Comparison of ENCODE assay signal across 8 cellular contexts in the genomic region with DNA sequence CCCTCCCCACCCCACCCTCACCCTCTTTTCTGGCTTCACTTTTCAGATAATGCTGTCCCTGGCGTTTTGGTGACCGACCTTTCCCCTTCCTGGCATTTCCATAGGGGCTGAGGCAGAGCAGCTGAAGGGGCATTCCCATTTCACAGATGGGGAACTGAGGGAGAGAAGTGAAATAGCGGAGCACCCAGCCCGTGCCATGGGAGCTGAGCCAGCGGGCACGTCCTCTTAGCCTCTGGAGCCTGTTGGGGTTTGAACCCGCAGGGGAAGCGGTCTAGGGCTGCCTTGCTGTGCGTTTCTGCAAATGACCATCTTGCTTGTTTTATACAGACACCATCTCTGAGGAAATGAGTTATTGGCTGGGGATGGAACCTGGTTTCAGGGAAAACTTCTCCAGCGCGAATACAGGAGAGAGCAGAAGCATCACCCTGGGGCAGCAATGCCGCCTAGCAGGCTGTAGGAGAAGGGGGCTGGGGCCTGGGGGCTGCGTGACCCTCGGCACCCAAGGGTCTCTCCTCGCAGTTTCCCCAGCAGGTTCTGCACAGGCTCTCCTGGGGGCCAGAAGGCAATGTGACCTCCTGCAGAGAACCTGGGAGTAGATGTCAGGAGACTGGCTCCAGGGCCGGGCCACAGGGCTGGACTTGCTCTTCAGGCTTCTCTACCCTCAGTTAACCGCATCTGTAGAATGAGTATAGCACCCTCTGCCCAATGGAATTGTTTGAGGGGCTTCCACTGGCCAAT. TPM values are rescaled to one million over a fixed set of nuclear protein-coding genes. Genes with fewer than 3 reads are reported as not detected.
DNase-seq lines count a peak whose midpoint lies in the region; ATAC-seq, FAIRE-seq and TF ChIP-seq lines count a peak whose summit lies in the region.

No MANE protein-coding gene starts in this region.

- peak overlapping the region; percentile 91 for H3K4me3 Mint-ChIP-seq in activated naive CD8-positive, alpha-beta T cell

- no peak for FAIRE-seq in kidney (lab: Jason Lieb, UNC)

- H3K9me3 Mint-ChIP-seq in activated naive CD8-positive, alpha-beta T cell (ENCODE audit: low read depth), result no peaks in the 10 kb centered on the region

- no peaks in the 10 kb centered on the region for H3K36me3 Mint-ChIP-seq in activated naive CD8-positive, alpha-beta T cell

- H3K4me3 ChIP-seq in kidney (ENCODE audit: low read length in 2 of 2) (peak overlapping the region; percentile 67 to 68), subcutaneous abdominal adipose tissue (ENCODE audit: low read depth in 1 of 5, low read length in 5 of 5) (peak overlapping the region; percentile 42 to 71 (median 58))

- H3K27me3 Mint-ChIP-seq in activated naive CD8-positive, alpha-beta T cell, result no peaks in the 10 kb centered on the region

- no peak for ATAC-seq in Right ventricle myocardium superior (ENCODE audit: poor library complexity)
- ATAC-seq in Right ventricle myocardium inferior, result no peak
- no peak for ATAC-seq in esophagus mucosa
- ATAC-seq in GM19324 (IDR thresholded peaks at IDR 0.05; ENCODE audit: low FRiP score, unreplicated experiment), result no peak

- H3K4me1 ChIP-seq in kidney (ENCODE audit: control insufficient read depth in 1 of 2, insufficient read depth in 1 of 2, low read depth in 1 of 2, low read length in 2 of 2), result peaks cover 8 to 11% of the 10 kb centered on the region in 2 donors
- peaks cover 0 to 32% (median 21%) of the 10 kb centered on the region in 5 donors for H3K4me1 ChIP-seq in subcutaneous abdominal adipose tissue (ENCODE audit: control insufficient read depth in 5 of 5, insufficient read depth in 5 of 5, low read length in 5 of 5)

- H3K27ac ChIP-seq in kidney (ENCODE audit: low read depth in 2 of 2, low read length in 2 of 2) (peak overlapping the region in 1 of 2 donors; percentile 60), subcutaneous abdominal adipose tissue (ENCODE audit: low read depth, low read length) (no peak overlapping the region)

- H3K27ac Mint-ChIP-seq in activated naive CD8-positive, alpha-beta T cell, result peak overlapping the region; percentile 90

- peaks cover 37% of the 10 kb centered on the region for H3K4me1 Mint-ChIP-seq in activated naive CD8-positive, alpha-beta T cell (ENCODE audit: low read depth)

- peak overlapping the region; percentile 35 to 77 for H3K9ac ChIP-seq in kidney (ENCODE audit: low read length in 2 of 2)
- peak overlapping the region in 4 of 5 donors; percentile 38 to 71 (median 62) for H3K9ac ChIP-seq in subcutaneous abdominal adipose tissue (ENCODE audit: low read length in 5 of 5)

- H3K27me3 ChIP-seq in subcutaneous abdominal adipose tissue (ENCODE audit: control insufficient read depth in 5 of 5, insufficient read depth in 4 of 5, low read length in 5 of 5), result peaks cover 0 to 4% (median 0%) of the 10 kb centered on the region in 5 donors

- intact Hi-C loops in Right ventricle myocardium superior (cut with DNase I) (no loop called here), Right ventricle myocardium inferior (cut with DNase I) (loop anchor here (5.0 kb wide), 2 partner anchors 50 to 100 kb away; no protein-coding TSS in a partner anchor), kidney (cut with DNase I) (no loop called here)

- TF ChIP-seq CTCF in kidney (IDR thresholded peaks at IDR 0.05; ENCODE audit: borderline replicate concordance, extremely low read depth, insufficient read depth), result no peak

- DNase-seq in Right ventricle myocardium superior, result peak; percentile 73
- DNase-seq in Right ventricle myocardium inferior (ENCODE audit: missing footprints), result no peak
- peak; percentile 64 for DNase-seq in kidney
- DNase-seq in GDM1 (lab: John Stamatoyannopoulos, UW), result no peak

- H3K36me3 ChIP-seq in kidney (ENCODE audit: control insufficient read depth in 1 of 2, insufficient read depth in 2 of 2, low read length in 2 of 2) (no peaks in the 10 kb centered on the region), subcutaneous abdominal adipose tissue (ENCODE audit: control insufficient read depth in 5 of 5, insufficient read depth in 5 of 5, low read length in 5 of 5) (no peaks in the 10 kb centered on the region)

- H3K9me3 ChIP-seq in kidney (ENCODE audit: control insufficient read depth in 1 of 2, low read length in 2 of 2) (no peaks in the 10 kb centered on the region), subcutaneous abdominal adipose tissue (ENCODE audit: control insufficient read depth in 5 of 5, low read length in 5 of 5) (no peaks in the 10 kb centered on the region)

RNA-seq across cellular contexts. Expression of a gene that starts 1.5 kb away (rescaled TPM):
- total RNA-seq in Right ventricle myocardium superior, result 6.7 TPM
- total RNA-seq in Right ventricle myocardium inferior, result 7.2 TPM
- total RNA-seq in kidney, result 80.5 TPM
- polyA plus RNA-seq in kidney (ENCODE audit: insufficient read depth, low read depth, low replicate concordance), result 9.2 TPM
- total RNA-seq in esophagus mucosa, result 2.0 TPM

Comparison
In these comparisons a context has a peak if more than half of its experiments do, and no peak if none do; other contexts are left out.
1. DNase-seq: peak in Right ventricle myocardium superior (single experiment) and kidney (single experiment); none in Right ventricle myocardium inferior (single experiment) and GDM1 (single experiment).